21 cellular contexts compared by ENCODE assay signal in genomic region chr1:113660053-113660452, GRCh38.
A peak's percentile ranks its signal among the peaks of the same experiment; 100 is the strongest.
DNase-seq lines count a peak whose midpoint lies in the region; ATAC-seq lines count a peak whose summit lies in the region.
"Had no signal": no experiment of that assay in that cellular context is flagged by ENCODE, and none has a peak within 500 bp of the region (broad histone marks: within the 10 kb centered on the region; RNA-seq: fewer than 3 reads in every experiment).

No MANE protein-coding gene starts in this region.

- no peak for ATAC-seq in GM19467 (IDR thresholded peaks at IDR 0.05; ENCODE audit: unreplicated experiment)
- ATAC-seq: A549 had no signal

- DNase-seq in NCI-H345 (lab: John Stamatoyannopoulos, UW) (peak; percentile 7), NCI-H345 treated with DMSO at 0.1 percent for 48 hours (lab: John Stamatoyannopoulos, UW; ENCODE audit: unreplicated experiment) (no peak), SK-MEL-5 (ENCODE audit: low read depth, low spot score) (peak; percentile 6), foreskin melanocyte (peak; percentile 48), retina (peak; percentile 63), SHP77 treated with DMSO at 0.1 percent for 48 hours (lab: John Stamatoyannopoulos, UW) (no peak), cerebellar nuclear complex (lab: John Stamatoyannopoulos, UW) (no peak)
- DNase-seq: activated CD4-positive, alpha-beta T cell treated with anti-CD3 and anti-CD28 coated beads, Interleukin-2, amount 50 U/mL, for 4 hours; activated naive CD4-positive, alpha-beta T cell; amniotic stem cell; GF-D8; H7; kidney; mesenchymal stem cell; NCI-H1436 treated with DMSO at 0.1 percent for 48 hours; NCI-H510A; Right ventricle myocardium superior; spleen; stimulated activated CD8-positive, alpha-beta memory T cell treated with anti-CD3 and anti-CD28 coated beads, Interleukin-4, amount 100 ng/mL, for 48 hours had no signal

- in situ Hi-C loops in SK-MEL-5 (cut with HindIII; ENCODE audit: low pct_unique_long_range_greater_than_20kb, low sequenced_read_pairs): no loop called here

Comparison
In these comparisons a context has a peak if more than half of its experiments do, and no peak if none do; other contexts are left out.
1. DNase-seq: peak in NCI-H345 (single experiment), SK-MEL-5 (single experiment), foreskin melanocyte (single experiment) and retina (single experiment); none in NCI-H345 treated with DMSO at 0.1 percent for 48 hours (single experiment), SHP77 treated with DMSO at 0.1 percent for 48 hours (single experiment) and cerebellar nuclear complex (0 of 2).